Comparison of ENCODE assay signal across 20 cellular contexts in genomic region chr9:36833954-36834353, GRCh38.
DNase-seq lines count a peak whose midpoint lies in the region; ATAC-seq, FAIRE-seq and TF ChIP-seq lines count a peak whose summit lies in the region.
"Had no signal": no experiment of that assay in that cellular context is flagged by ENCODE, and none has a peak within 500 bp of the region (broad histone marks: within the 10 kb centered on the region; RNA-seq: fewer than 3 reads in every experiment).

No MANE protein-coding gene starts in this region.

- H3K4me2 ChIP-seq in HCT116 (ENCODE audit: low read length) (no peak overlapping the region), neuronal stem cell (ENCODE audit: insufficient read depth, low read length, poor library complexity, severe bottlenecking) (no peak overlapping the region)

- no CpG with 5 or more reads among the region's 6 CpGs for WGBS in neuronal stem cell (ENCODE audit: extremely low coverage in 2 of 2, insufficient read length in 2 of 2, insufficient replicate concordance in 1 of 2), 2 donors
- 70 to 75% methylated on average over 1 to 6 of the region's 6 CpGs for WGBS in transverse colon (ENCODE audit: low coverage in 1 of 2), 2 donors

- H3K9ac ChIP-seq in HCT116 (ENCODE audit: low read length): no peak overlapping the region
- H3K9ac ChIP-seq in neuronal stem cell (ENCODE audit: low read depth, low read length, poor library complexity): no peak overlapping the region

- H3K27me3 Mint-ChIP-seq in Caco-2 (ENCODE audit: insufficient read depth, unreplicated experiment): no peaks in the 10 kb centered on the region
- H3K27me3 Mint-ChIP-seq in WTC11 (ENCODE audit: low read depth): no peaks in the 10 kb centered on the region
- H3K27me3 Mint-ChIP-seq: activated CD4-positive, alpha-beta T cell treated with anti-CD3 and anti-CD28 coated beads for 36 hours had no signal

- H3K18ac ChIP-seq in neuronal stem cell (ENCODE audit: low read length): peak overlapping the region; percentile 72

- H3K4ac ChIP-seq in neuronal stem cell (ENCODE audit: low read length): no peak overlapping the region

- peak overlapping the region; percentile 25 for H3K23ac ChIP-seq in neuronal stem cell (ENCODE audit: low read depth, low read length, poor library complexity)

- H2AFZ ChIP-seq in HCT116 (ENCODE audit: low read depth, low read length, poor library complexity, severe bottlenecking) (no peak overlapping the region), neuronal stem cell (ENCODE audit: low read length) (no peak overlapping the region)

- H2BK12ac ChIP-seq in neuronal stem cell (ENCODE audit: low read length): no peak overlapping the region

- no peak overlapping the region for H4K8ac ChIP-seq in neuronal stem cell (ENCODE audit: low read depth, low read length)

- no peak for TF ChIP-seq EP300 in transverse colon (IDR thresholded peaks at IDR 0.05; ENCODE audit: low read depth)

- H3K14ac ChIP-seq in neuronal stem cell (ENCODE audit: low read length): no peak overlapping the region

- TF ChIP-seq POLR2A in HCT116 (IDR thresholded peaks at IDR 0.05; ENCODE audit: borderline replicate concordance, extremely low read depth, insufficient read depth, insufficient read length) (no peak), transverse colon (IDR thresholded peaks at IDR 0.05) (no peak)

- H3K9me3 Mint-ChIP-seq in Caco-2 (ENCODE audit: unreplicated experiment) (no peaks in the 10 kb centered on the region), WTC11 (no peaks in the 10 kb centered on the region)
- H3K9me3 Mint-ChIP-seq: central memory CD8-positive, alpha-beta T cell had no signal

- RAD21 ChIA-PET in HCT116 (lab: Charles Lee; ENCODE audit: low non-redundant PET in 1 of 2, low total read pairs in 2 of 2, uncharacterized antibody in 2 of 2, unreplicated experiment in 2 of 2): no interaction called here

- H3K4me1 ChIP-seq in Caco-2 (peaks cover 12% of the 10 kb centered on the region), HCT116 (ENCODE audit: control insufficient read depth in 1 of 2, insufficient read depth in 2 of 2, low read length in 2 of 2) (no peaks in the 10 kb centered on the region), neuronal stem cell (ENCODE audit: control insufficient read depth in 2 of 2, insufficient read depth in 1 of 2, low read depth in 1 of 2, low read length in 2 of 2) (peaks cover 2 to 3% of the 10 kb centered on the region in 2 donors), transverse colon (no peaks in the 10 kb centered on the region)
- H3K4me1 ChIP-seq: right lobe of liver had no signal

- in situ Hi-C loops in transverse colon (cut with MboI; ENCODE audit: low pct_ligation_motif_present in 1 of 4, low pct_unique_long_range_greater_than_20kb in 1 of 4, low sequenced_read_pairs in 3 of 4): no loop called here

- TF ChIP-seq CTCF in Caco-2 (IDR thresholded peaks at IDR 0.05; ENCODE audit: insufficient read depth in 1 of 2, low read depth in 1 of 2, low read length in 1 of 2, severe bottlenecking in 1 of 2, unreplicated experiment in 1 of 2) (peak in 1 of 2 experiments; percentile 33), HCT116 (IDR thresholded peaks at IDR 0.05 in 2 of 3, conservative IDR thresholded peaks at IDR 0.05 in 1 of 3; ENCODE audit: borderline replicate concordance in 1 of 3, insufficient read depth in 1 of 3, low read depth in 2 of 3, low read length in 2 of 3) (0 out of 6 replicates have a peak, but pooled peaks of 1 of the 3 experiments have one; percentile 9), WTC11 (IDR thresholded peaks at IDR 0.05) (no peak), transverse colon (IDR thresholded peaks at IDR 0.05) (no peak)

- POLR2A ChIA-PET in Caco-2 (lab: Charles Lee): no interaction called here
- POLR2A ChIA-PET in HCT116 (lab: Charles Lee): no interaction called here
- POLR2A ChIA-PET in WTC11 (lab: Charles Lee): no interaction called here

- H3K4me1 Mint-ChIP-seq in Caco-2 (ENCODE audit: low read depth, unreplicated experiment): peaks cover 6% of the 10 kb centered on the region
- H3K4me1 Mint-ChIP-seq in WTC11: peaks cover 43% of the 10 kb centered on the region
- H3K4me1 Mint-ChIP-seq: activated CD4-positive, alpha-beta T cell treated with anti-CD3 and anti-CD28 coated beads for 36 hours; central memory CD8-positive, alpha-beta T cell had no signal

- BruUV-seq in Caco-2 (replicated peaks; lab: Mats Ljungman, UMichigan) (no TSS peak), HCT116 (replicated peaks; lab: Mats Ljungman, UMichigan) (no TSS peak)

- no peak overlapping the region for H2BK5ac ChIP-seq in neuronal stem cell (ENCODE audit: low read length)

- H3K79me2 ChIP-seq in HCT116 (ENCODE audit: insufficient read depth, low read length): no peaks in the 10 kb centered on the region

- ATAC-seq in HCT116: peak; percentile 46; the same call in 1 of the 2 replicates
- ATAC-seq in WTC11: peak; percentile 89
- ATAC-seq: activated CD4-positive, alpha-beta T cell treated with anti-CD3 and anti-CD28 coated beads for 36 hours; right lobe of liver had no signal

- H4K20me1 ChIP-seq in HCT116 (ENCODE audit: insufficient read depth): no peaks in the 10 kb centered on the region

- no peaks in the 10 kb centered on the region for H3K36me3 Mint-ChIP-seq in Caco-2 (ENCODE audit: insufficient read depth, unreplicated experiment)
- no peaks in the 10 kb centered on the region for H3K36me3 Mint-ChIP-seq in WTC11

- H2BK15ac ChIP-seq in neuronal stem cell (ENCODE audit: low read length): no peak overlapping the region

- no peak overlapping the region for H4K91ac ChIP-seq in neuronal stem cell (ENCODE audit: low read depth, low read length, poor library complexity)

- no peak overlapping the region for H3K4me3 ChIP-seq in Caco-2 (ENCODE audit: low read depth, low read length)
- H3K4me3 ChIP-seq in HCT116 (replicated peaks in 1 of 2; ENCODE audit: low read depth in 1 of 2, low read length in 2 of 2): no peak overlapping the region
- no peak overlapping the region for H3K4me3 ChIP-seq in neuronal stem cell (ENCODE audit: low read length in 2 of 2)
- no peak overlapping the region for H3K4me3 ChIP-seq in transverse colon
- H3K4me3 ChIP-seq: right lobe of liver had no signal

- H3K4me3 Mint-ChIP-seq in Caco-2 (ENCODE audit: unreplicated experiment): no peak overlapping the region
- no peak overlapping the region for H3K4me3 Mint-ChIP-seq in WTC11
- H3K4me3 Mint-ChIP-seq: activated CD4-positive, alpha-beta T cell treated with anti-CD3 and anti-CD28 coated beads for 36 hours; central memory CD8-positive, alpha-beta T cell had no signal

- intact Hi-C loops in Caco-2 (cut with micrococcal nuclease; ENCODE audit: unreplicated experiment): no loop called here
- intact Hi-C loops in HCT116 (cut with micrococcal nuclease): no loop called here
- intact Hi-C loops in transverse colon (cut with DNase I; ENCODE audit: low total_unique reads): no loop called here

- H3K36me3 ChIP-seq in Caco-2 (ENCODE audit: control insufficient read depth, insufficient read depth, low read length) (no peaks in the 10 kb centered on the region), HCT116 (ENCODE audit: control insufficient read depth in 1 of 2, insufficient read depth in 2 of 2, low read length in 2 of 2) (no peaks in the 10 kb centered on the region), neuronal stem cell (replicated peaks in 1 of 2; ENCODE audit: control insufficient read depth in 2 of 2, insufficient read depth in 2 of 2, low read length in 2 of 2) (peaks cover 0 to 24% of the 10 kb centered on the region in 2 donors), transverse colon (no peaks in the 10 kb centered on the region)
- H3K36me3 ChIP-seq: neutrophil, right lobe of liver had no signal

- H2BK120ac ChIP-seq in neuronal stem cell (ENCODE audit: low read depth, low read length): no peak overlapping the region

- no peaks in the 10 kb centered on the region for H3K9me2 ChIP-seq in HCT116 (ENCODE audit: insufficient read depth)

- no peak overlapping the region for H3K27ac ChIP-seq in HCT116 (ENCODE audit: low read depth, low read length)
- H3K27ac ChIP-seq in neuronal stem cell (replicated peaks; ENCODE audit: low read length): no peak overlapping the region
- H3K27ac ChIP-seq in transverse colon: no peak overlapping the region
- H3K27ac ChIP-seq: neutrophil, right lobe of liver had no signal

- no peak overlapping the region for H3K27ac Mint-ChIP-seq in Caco-2 (ENCODE audit: unreplicated experiment)
- no peak overlapping the region for H3K27ac Mint-ChIP-seq in WTC11
- H3K27ac Mint-ChIP-seq: activated CD4-positive, alpha-beta T cell treated with anti-CD3 and anti-CD28 coated beads for 36 hours had no signal

- no peaks in the 10 kb centered on the region for H3K27me3 ChIP-seq in Caco-2 (replicated peaks; ENCODE audit: control insufficient read depth, insufficient read depth, low read length)
- H3K27me3 ChIP-seq in HCT116 (ENCODE audit: insufficient read depth, low read length): no peaks in the 10 kb centered on the region; the same call in 1 of the 2 replicates
- H3K27me3 ChIP-seq in neuronal stem cell (ENCODE audit: control insufficient read depth in 3 of 3, insufficient read depth in 3 of 3, low read depth in 1 of 3, low read length in 3 of 3): no peaks in the 10 kb centered on the region
- H3K27me3 ChIP-seq in transverse colon: no peaks in the 10 kb centered on the region
- H3K27me3 ChIP-seq: neutrophil, right lobe of liver had no signal

- peaks cover 2% of the 10 kb centered on the region for H3K79me1 ChIP-seq in neuronal stem cell (ENCODE audit: low read depth, low read length)

- no peaks in the 10 kb centered on the region for H3K9me3 ChIP-seq in Caco-2
- H3K9me3 ChIP-seq in HCT116 (ENCODE audit: control insufficient read depth in 1 of 2, insufficient read depth in 1 of 2, low read depth in 1 of 2, low read length in 2 of 2): no peaks in the 10 kb centered on the region
- H3K9me3 ChIP-seq in neuronal stem cell (replicated peaks in 1 of 2; ENCODE audit: control insufficient read depth in 2 of 2, insufficient read depth in 1 of 2, low read depth in 1 of 2, low read length in 2 of 2): no peaks in the 10 kb centered on the region
- H3K9me3 ChIP-seq in transverse colon: no peaks in the 10 kb centered on the region
- H3K9me3 ChIP-seq: neutrophil, right lobe of liver had no signal

- no peak for TF ChIP-seq RAD21 in HCT116 (IDR thresholded peaks at IDR 0.05; ENCODE audit: low read depth)

- CTCF ChIA-PET in Caco-2 (lab: Charles Lee) (no interaction called here), HCT116 (lab: Charles Lee) (no interaction called here), WTC11 (lab: Charles Lee) (interaction anchor here (0.7 to 4.3 kb wide), 5 partner anchors 12 to 162 kb away, joined by 3 to 20 read pairs (median 5); no protein-coding TSS in a partner anchor)

- DNase-seq in Caco-2 (peak; percentile 22 to 26), HCT116 (ENCODE audit: low read depth, low spot score) (no peak), WTC11 (ENCODE audit: low spot score) (peak; percentile 49), neuronal stem cell (ENCODE audit: low spot score) (no peak), NCI-H748 treated with DMSO at 0.1 percent for 48 hours (lab: John Stamatoyannopoulos, UW) (no peak), urothelium cell line (ENCODE audit: low spot score) (no peak), transverse colon (no peak)
- no peak for DNase-seq in activated CD4-positive, alpha-beta T cell treated with anti-CD3 and anti-CD28 coated beads for 48 hours
- DNase-seq: activated CD4-positive, alpha-beta T cell treated with anti-CD3 and anti-CD28 coated beads for 36 hours; activated CD8-positive, alpha-beta memory T cell treated with anti-CD3 and anti-CD28 coated beads, Interleukin-2, amount 50 U/mL, for 4 hours; AML-193; effector CD8-positive, alpha-beta T cell; glutamatergic neuron; islet precursor cell; Karpas-422; NCI-H1105 treated with DMSO at 0.1 percent for 48 hours; right lobe of liver; stimulated activated CD4-positive, alpha-beta T cell treated with anti-CD3 and anti-CD28 coated beads, Interleukin-1b, Interleukin-23, amount 100 ng/mL, for 48 hours had no signal

- no peak for FAIRE-seq in urothelium cell line (lab: Jason Lieb, UNC)

- peak overlapping the region; percentile 65 for H2AK5ac ChIP-seq in neuronal stem cell (ENCODE audit: low read depth, low read length)

Comparison
In these comparisons a context has a peak if more than half of its experiments do, and no peak if none do; other contexts are left out.
1. DNase-seq: peak in Caco-2 (2 of 2) and WTC11 (single experiment); none in HCT116 (single experiment), neuronal stem cell (single experiment), NCI-H748 treated with DMSO at 0.1 percent for 48 hours (single experiment), urothelium cell line (single experiment), activated CD4-positive, alpha-beta T cell treated with anti-CD3 and anti-CD28 coated beads for 48 hours (single experiment) and transverse colon (single experiment).